In the genomic region with DNA sequence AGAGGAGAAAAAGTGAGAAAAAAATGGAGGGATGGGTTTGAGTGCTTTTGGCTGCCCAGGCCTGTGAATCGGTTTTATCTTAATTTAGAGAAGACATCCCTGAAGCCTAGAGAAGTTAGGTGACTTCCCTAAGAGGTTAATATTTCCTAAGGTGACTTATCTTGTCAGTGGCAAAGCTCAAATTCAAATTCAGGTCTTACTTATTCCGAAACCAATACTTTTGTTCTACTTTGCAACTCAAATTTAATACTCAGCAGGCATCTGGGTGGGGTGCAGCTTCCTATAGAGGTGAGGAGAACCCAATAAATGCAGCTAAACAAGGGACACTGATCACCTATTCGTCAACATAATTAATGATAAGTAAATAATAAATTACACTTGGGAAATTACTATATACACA, we compare ENCODE assay signal across 14 cellular contexts. TPM values are rescaled to one million over a fixed set of nuclear protein-coding genes. Genes with fewer than 3 reads are reported as not detected.
DNase-seq lines count a peak whose midpoint lies in the region; ATAC-seq and TF ChIP-seq lines count a peak whose summit lies in the region.
"Had no signal": no experiment of that assay in that cellular context is flagged by ENCODE, and none has a peak within 500 bp of the region (broad histone marks: within the 10 kb centered on the region; RNA-seq: fewer than 3 reads in every experiment).

No MANE protein-coding gene starts in this region.

- peaks cover 52 to 64% (median 61%) of the 10 kb centered on the region in 10 experiments for H3K4me1 ChIP-seq in BLaER1 treated with 17β-estradiol and CSF1 and Interleukin-3, amounts not matched to agents 10 nM and 100 nM
- H3K4me1 ChIP-seq in psoas muscle, result no peaks in the 10 kb centered on the region
- H3K4me1 ChIP-seq: gastroesophageal sphincter had no signal

- intact Hi-C loops in psoas muscle (cut with DNase I), result no loop called here

- no peak for DNase-seq in psoas muscle
- DNase-seq in NCI-H187 treated with DMSO at 0.1 percent for 48 hours (lab: John Stamatoyannopoulos, UW), result no peak
- no peak for DNase-seq in activated naive CD4-positive, alpha-beta T cell (lab: John Stamatoyannopoulos, UW)
- DNase-seq in activated CD4-positive, alpha-beta T cell treated with anti-CD3 and anti-CD28 coated beads for 4 hours, result no peak
- DNase-seq: activated CD8-positive, alpha-beta T cell treated with anti-CD3 and anti-CD28 coated beads for 36 hours; NCI-H1436; NCI-H524 treated with DMSO at 0.1 percent for 48 hours; posterior cingulate gyrus; stimulated activated CD8-positive, alpha-beta memory T cell treated with anti-CD3 and anti-CD28 coated beads, Interleukin-4, amount 100 ng/mL, for 48 hours had no signal

- no peaks in the 10 kb centered on the region for H3K36me3 ChIP-seq in BLaER1 treated with 17β-estradiol and CSF1 and Interleukin-3, amounts not matched to agents 10 nM and 100 nM
- no peaks in the 10 kb centered on the region for H3K36me3 ChIP-seq in psoas muscle (ENCODE audit: insufficient read depth in 1 of 2, low read depth in 1 of 2)
- H3K36me3 ChIP-seq: gastroesophageal sphincter had no signal

- peak overlapping the region in 9 of 11 experiments; percentile 85 to 98 (median 89); a peak in 16 of 22 replicates for H3K4me2 ChIP-seq in BLaER1 treated with 17β-estradiol and CSF1 and Interleukin-3, amounts not matched to agents 10 nM and 100 nM

- H4K20me1 ChIP-seq in BLaER1 treated with 17β-estradiol and CSF1 and Interleukin-3, amounts not matched to agents 10 nM and 100 nM, result no peaks in the 10 kb centered on the region

- H3K27me3 ChIP-seq in BLaER1 treated with 17β-estradiol and CSF1 and Interleukin-3, amounts not matched to agents 10 nM and 100 nM, result no peaks in the 10 kb centered on the region
- H3K27me3 ChIP-seq in psoas muscle (ENCODE audit: insufficient read depth in 3 of 3, low read length in 2 of 3), result no peaks in the 10 kb centered on the region
- H3K27me3 ChIP-seq: gastroesophageal sphincter had no signal

- H3K9me3 ChIP-seq in BLaER1 treated with 17β-estradiol and CSF1 and Interleukin-3, amounts not matched to agents 10 nM and 100 nM (replicated peaks in 1 of 11), result peaks cover 14 to 23% (median 19%) of the 10 kb centered on the region in 11 experiments
- H3K9me3 ChIP-seq in psoas muscle, result no peaks in the 10 kb centered on the region
- H3K9me3 ChIP-seq: gastroesophageal sphincter had no signal

- peak; percentile 48 for ATAC-seq in GM19328 (IDR thresholded peaks at IDR 0.05; ENCODE audit: unreplicated experiment)
- ATAC-seq in HG02588 (IDR thresholded peaks at IDR 0.05; ENCODE audit: unreplicated experiment), result peak; percentile 72
- peak; percentile 51 for ATAC-seq in HG03175 (IDR thresholded peaks at IDR 0.05; ENCODE audit: unreplicated experiment)
- ATAC-seq in psoas muscle, result no peak
- ATAC-seq: activated CD8-positive, alpha-beta T cell treated with anti-CD3 and anti-CD28 coated beads for 36 hours; gastroesophageal sphincter had no signal

- no peak for TF ChIP-seq CTCF in psoas muscle (IDR thresholded peaks at IDR 0.05)

- H3K4me3 ChIP-seq in BLaER1 treated with 17β-estradiol and CSF1 and Interleukin-3, amounts not matched to agents 10 nM and 100 nM, result no peak overlapping the region
- no peak overlapping the region for H3K4me3 ChIP-seq in psoas muscle
- H3K4me3 ChIP-seq: gastroesophageal sphincter had no signal

- peak overlapping the region in 5 of 11 experiments; percentile 82 to 91 (median 87); a peak in 11 of 22 replicates for H3K27ac ChIP-seq in BLaER1 treated with 17β-estradiol and CSF1 and Interleukin-3, amounts not matched to agents 10 nM and 100 nM
- no peak overlapping the region for H3K27ac ChIP-seq in psoas muscle
- H3K27ac ChIP-seq: gastroesophageal sphincter had no signal

- 65 to 85% (median 75%) methylated on average over 3 of the region's 3 CpGs for WGBS in psoas muscle, 3 donors

- H3K9ac ChIP-seq in BLaER1 treated with 17β-estradiol and CSF1 and Interleukin-3, amounts not matched to agents 10 nM and 100 nM, result no peak overlapping the region

RNA-seq across cellular contexts. Expression of a gene that starts 54.9 kb away (rescaled TPM):
- total RNA-seq in psoas muscle, result 1 to 10 TPM; 1.1 to 2.8 (median 1.9) TPM
- polyA plus RNA-seq in psoas muscle, result under 1 TPM; 0.35 to 0.90 (median 0.62) TPM
- total RNA-seq: activated CD8-positive, alpha-beta T cell treated with anti-CD3 and anti-CD28 coated beads for 36 hours had no signal

Comparison
In these comparisons a context has a peak if more than half of its experiments do, and no peak if none do; other contexts are left out.
1. ATAC-seq: peak in GM19328 (single experiment), HG02588 (single experiment) and HG03175 (single experiment); none in psoas muscle (0 of 4).